9 cellular contexts compared by ENCODE assay signal in the genomic region with DNA sequence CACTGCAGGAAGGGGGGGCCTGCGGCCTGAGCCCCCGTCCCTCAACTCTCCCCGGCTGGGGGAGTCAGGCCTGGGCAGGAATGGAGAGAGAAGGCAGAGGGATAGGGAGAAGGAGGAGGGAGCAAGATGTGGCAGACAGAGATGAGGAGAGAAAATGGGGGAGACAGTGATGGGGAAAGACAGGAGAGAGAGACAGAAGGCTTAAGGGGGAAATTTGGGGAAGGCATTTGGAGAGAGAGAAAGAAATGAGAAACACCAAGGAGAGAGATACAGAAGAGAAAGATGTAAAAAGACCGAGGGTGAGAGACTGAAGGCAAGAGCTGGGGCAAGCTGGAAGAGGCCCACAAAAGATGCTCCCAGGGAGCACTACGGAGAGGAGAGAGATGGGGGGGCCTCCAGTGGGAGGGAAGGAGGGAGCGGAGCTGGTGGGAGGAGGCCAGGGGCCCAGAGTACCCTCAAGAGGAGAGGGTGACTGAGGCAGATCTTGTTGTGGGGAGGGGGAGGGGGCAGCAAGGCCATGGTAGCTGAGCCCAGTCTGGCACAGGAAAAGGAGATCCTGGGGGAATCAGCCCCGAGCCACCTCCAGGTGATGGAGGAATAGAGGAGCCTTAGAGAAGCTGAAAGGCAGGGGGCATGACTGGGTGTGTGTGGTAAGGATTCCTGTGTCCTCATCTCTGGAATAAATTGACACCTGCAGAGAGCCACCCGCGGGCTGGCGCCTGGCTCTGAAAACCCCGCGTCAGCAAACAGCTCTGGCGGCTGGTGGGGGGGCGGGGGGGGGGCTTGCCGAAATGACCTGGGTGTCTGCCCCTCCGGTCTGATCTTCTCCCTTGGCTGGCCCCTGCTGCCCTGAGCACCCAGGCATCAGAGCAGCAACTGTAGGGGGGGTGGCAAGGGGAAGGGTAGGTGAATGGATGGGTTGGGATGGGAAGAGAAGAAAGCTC. TPM values are rescaled to one million over a fixed set of nuclear protein-coding genes. Genes with fewer than 3 reads are reported as not detected.
DNase-seq lines count a peak whose midpoint lies in the region; ATAC-seq and TF ChIP-seq lines count a peak whose summit lies in the region.
"Had no signal": no experiment of that assay in that cellular context is flagged by ENCODE, and none has a peak within 500 bp of the region (broad histone marks: within the 10 kb centered on the region; RNA-seq: fewer than 3 reads in every experiment).

No MANE protein-coding gene starts in this region.

- CTCF ChIA-PET in Panc1 (lab: Charles Lee), result interaction anchor here (0.7 to 0.8 kb wide), 2 partner anchors 99 to 152 kb away, joined by 4 to 5 read pairs; no protein-coding TSS in a partner anchor

- H3K36me3 ChIP-seq in Panc1 (ENCODE audit: control insufficient read depth, insufficient read depth, low read length) (no peaks in the 10 kb centered on the region), esophagus (ENCODE audit: control insufficient read depth in 2 of 2, insufficient read depth in 2 of 2, low read length in 1 of 2) (peaks cover 0 to 7% of the 10 kb centered on the region in 2 donors)

- 48 to 50% methylated on average over 16 of the region's 16 CpGs for WGBS in esophagus, 2 donors

- H3K4me1 ChIP-seq in Panc1 (ENCODE audit: control insufficient read depth, insufficient read depth, low read length), result peaks cover 3% of the 10 kb centered on the region
- H3K4me1 ChIP-seq in esophagus (ENCODE audit: control insufficient read depth in 2 of 2, insufficient read depth in 2 of 2, low read length in 1 of 2), result peaks cover 2 to 6% of the 10 kb centered on the region in 2 donors

- intact Hi-C loops in Panc1 (cut with micrococcal nuclease; ENCODE audit: unreplicated experiment), result no loop called here

- H3K9me3 ChIP-seq in Panc1 (ENCODE audit: control insufficient read depth, insufficient read depth, low read depth, low read length) (no peaks in the 10 kb centered on the region), esophagus (ENCODE audit: control insufficient read depth in 2 of 2, insufficient read depth in 1 of 2, low read depth in 1 of 2, low read length in 1 of 2) (no peaks in the 10 kb centered on the region)

- no peak for TF ChIP-seq CTCF in Panc1 (IDR thresholded peaks at IDR 0.05)

- H3K27ac ChIP-seq in Panc1 (ENCODE audit: low read length), result peak overlapping the region; percentile 57
- H3K27ac ChIP-seq in esophagus (ENCODE audit: low read depth in 2 of 2, low read length in 1 of 2), result peak overlapping the region in 1 of 2 donors; percentile 89

- no peak for ATAC-seq in Panc1
- ATAC-seq: esophagus mucosa had no signal

- H3K4me3 ChIP-seq in Panc1 (ENCODE audit: low read depth in 2 of 2, low read length in 2 of 2) (peak overlapping the region; percentile 61 to 63), esophagus (ENCODE audit: low read depth in 1 of 2, low read length in 2 of 2) (peak overlapping the region; percentile 66 to 70)

- H3K27me3 ChIP-seq in Panc1 (ENCODE audit: control insufficient read depth, insufficient read depth, low read length) (no peaks in the 10 kb centered on the region), esophagus (ENCODE audit: control insufficient read depth in 1 of 2, insufficient read depth in 2 of 2, low read length in 2 of 2) (no peaks in the 10 kb centered on the region)

- POLR2A ChIA-PET in Panc1 (lab: Charles Lee), result interaction anchor here (0.6 to 0.8 kb wide), 2 partner anchors 12 to 167 kb away, joined by 3 to 5 read pairs; partner anchors contain the start of gene PLSCR3

- in situ Hi-C loops in Panc1 (cut with HindIII; ENCODE audit: low pct_unique_long_range_greater_than_20kb, low sequenced_read_pairs), result no loop called here

- DNase-seq in ELR (ENCODE audit: low read depth) (peak; percentile 14), Panc1 (ENCODE audit: low read depth, low spot score) (no peak), retina (peak; percentile 49), HUDEP-2 (lab: John Stamatoyannopoulos, UW; ENCODE audit: unreplicated experiment in 76 of 76) (no peak), H4 (ENCODE audit: low spot score) (no peak), DMS79 (lab: John Stamatoyannopoulos, UW) (no peak), NCI-H2171 (lab: John Stamatoyannopoulos, UW) (no peak)

- BruUV-seq in Panc1 (replicated peaks; lab: Mats Ljungman, UMichigan), result TSS peak; percentile 96

RNA-seq across cellular contexts. Expression of gene NLGN2, which starts 1.5 kb away (rescaled TPM):
- total RNA-seq in Panc1 (2021; ENCODE audit: unreplicated experiment), result 33.6 TPM
- polyA plus RNA-seq in Panc1 (2012; ENCODE audit: insufficient read length), result 42.7 TPM
- 1 to 10 TPM; 4.2 to 5.5 TPM for polyA plus RNA-seq in esophagus
- total RNA-seq in H4 (2014; rRNA removed; shearing (Covaris generic)), result 3.1 and 3.5 TPM in 2 replicates

RNA-seq across cellular contexts. Expression of gene TMEM256, which starts 2.3 kb away (rescaled TPM):
- total RNA-seq in Panc1 (2021; ENCODE audit: unreplicated experiment), result 35.8 TPM
- 35.1 TPM for polyA plus RNA-seq in Panc1 (2012; ENCODE audit: insufficient read length)
- polyA plus RNA-seq in esophagus, result 100 to 1,000 TPM; 105 to 158 TPM
- total RNA-seq in H4 (2014; rRNA removed; shearing (Covaris generic)), result 76.1 and 108 TPM in 2 replicates

RNA-seq across cellular contexts. Expression of gene PLSCR3, which starts 11.8 kb away (rescaled TPM):
- total RNA-seq in Panc1 (2021; ENCODE audit: unreplicated experiment), result 32.0 TPM
- 68.3 TPM for polyA plus RNA-seq in Panc1 (2012; ENCODE audit: insufficient read length)
- polyA plus RNA-seq in esophagus, result 10 to 100 TPM; 24.7 to 31.0 TPM
- total RNA-seq in H4 (2014; rRNA removed; shearing (Covaris generic)), result 20.0 and 22.7 TPM in 2 replicates

RNA-seq across cellular contexts. Expression of gene SPEM1, which starts 14.0 kb away (rescaled TPM):
- not detected for total RNA-seq in Panc1 (2021; ENCODE audit: unreplicated experiment)
- not detected for polyA plus RNA-seq in Panc1 (2012; ENCODE audit: insufficient read length)
- polyA plus RNA-seq in esophagus, result not detected
- not detected in 2 replicates for total RNA-seq in H4 (2014; rRNA removed; shearing (Covaris generic))
- total RNA-seq: esophagus mucosa had no signal

RNA-seq across cellular contexts. Expression of gene SPEM2, which starts 19.3 kb away (rescaled TPM):
- total RNA-seq in Panc1 (2021; ENCODE audit: unreplicated experiment), result not detected
- not detected for polyA plus RNA-seq in Panc1 (2012; ENCODE audit: insufficient read length)
- polyA plus RNA-seq in esophagus, result not detected
- total RNA-seq in H4 (2014; rRNA removed; shearing (Covaris generic)), result not detected in 2 replicates
- total RNA-seq: esophagus mucosa had no signal

Comparison
In these comparisons a context has a peak if more than half of its experiments do, and no peak if none do; other contexts are left out.
1. DNase-seq: peak in ELR (single experiment) and retina (single experiment); none in Panc1 (single experiment), HUDEP-2 (0 of 76), H4 (single experiment), DMS79 (single experiment) and NCI-H2171 (single experiment).